ENCODE assay signal across 9 cellular contexts in genomic region chr7:108789451-108789850, GRCh38.
"Had no signal": no experiment of that assay in that cellular context is flagged by ENCODE, and none has a peak within 500 bp of the region (broad histone marks: within the 10 kb centered on the region; RNA-seq: fewer than 3 reads in every experiment).

No MANE protein-coding gene starts in this region.

- DNase-seq: GM23248, GOT3, H7, HFFc6, IMR-90, KBM-7 had no signal

- H3K36me3 ChIP-seq: HAP-1 had no signal

- ATAC-seq: HCT116 had no signal

- H3K9me3 ChIP-seq: HAP-1 had no signal

- H2AFZ ChIP-seq: GM23248 had no signal

- H3K4me1 ChIP-seq: HAP-1 had no signal

- H3K9ac ChIP-seq: GM23248 had no signal

- H3K27ac ChIP-seq: GM23248 had no signal

- H3K4me3 ChIP-seq: GM23248, HAP-1 had no signal

- FAIRE-seq: HTR-8/SVneo had no signal
